9 cellular contexts compared by ENCODE assay signal in the genomic region with DNA sequence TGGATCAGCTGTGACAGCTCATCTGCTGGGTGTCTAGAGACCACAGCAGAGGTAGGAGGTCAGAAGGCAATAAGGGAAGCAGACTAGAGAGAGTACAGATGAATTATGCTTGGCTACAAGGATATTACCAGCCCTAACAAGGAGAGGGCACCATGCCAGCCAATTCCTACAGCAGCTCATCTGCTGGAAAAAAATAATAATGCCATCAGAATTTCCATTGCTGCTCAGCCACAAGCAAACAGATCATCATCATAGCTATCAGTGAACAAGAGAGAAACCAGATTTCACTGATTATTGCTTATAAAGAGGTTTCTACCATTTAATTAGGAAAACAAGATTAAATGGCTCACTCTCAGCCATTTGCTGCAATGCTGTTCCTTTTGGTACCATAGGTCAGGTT.
DNase-seq lines count a peak whose midpoint lies in the region; ATAC-seq and TF ChIP-seq lines count a peak whose summit lies in the region.
"Had no signal": no experiment of that assay in that cellular context is flagged by ENCODE, and none has a peak within 500 bp of the region (broad histone marks: within the 10 kb centered on the region; RNA-seq: fewer than 3 reads in every experiment).

No MANE protein-coding gene starts in this region.

- ATAC-seq in SK-N-SH treated with all-trans-retinoic acid at 6 μM for 48 hours: peak; percentile 60; the same call in 2 of the 3 replicates
- ATAC-seq in GM18502 (IDR thresholded peaks at IDR 0.05; ENCODE audit: poor library complexity, unreplicated experiment): no peak
- no peak for ATAC-seq in GM21367 (IDR thresholded peaks at IDR 0.05; ENCODE audit: unreplicated experiment)

- peak overlapping the region; percentile 63 for H3K4me2 ChIP-seq in skeletal muscle satellite cell (ENCODE audit: low read length)

- H3K4me3 ChIP-seq in fibroblast of mammary gland (ENCODE audit: control insufficient read depth, low read depth, low read length) (no peak overlapping the region), skeletal muscle satellite cell (ENCODE audit: low read length) (no peak overlapping the region)

- H3K9me3 ChIP-seq in skeletal muscle satellite cell (replicated peaks; ENCODE audit: low read length): no peaks in the 10 kb centered on the region

- no peak for TF ChIP-seq CTCF in fibroblast of mammary gland (conservative IDR thresholded peaks at IDR 0.05; ENCODE audit: control insufficient read depth, insufficient read depth, low read depth, low read length)

- H3K4me1 ChIP-seq in skeletal muscle satellite cell (ENCODE audit: control insufficient read depth, insufficient read depth, low read length): peaks cover 35% of the 10 kb centered on the region

- DNase-seq in HT1080 (ENCODE audit: low read depth) (peak; percentile 44), fibroblast of mammary gland (ENCODE audit: low read depth) (peak; percentile 72), NCI-H1048 (lab: John Stamatoyannopoulos, UW) (no peak), epidermal melanocyte (ENCODE audit: insufficient read length, low spot score) (no peak)
- DNase-seq: activated CD8-positive, alpha-beta memory T cell treated with anti-CD3 and anti-CD28 coated beads for 24 hours had no signal

- H3K36me3 ChIP-seq in skeletal muscle satellite cell (ENCODE audit: insufficient read depth, low read length): no peaks in the 10 kb centered on the region

- H3K27me3 ChIP-seq in skeletal muscle satellite cell (ENCODE audit: control insufficient read depth, insufficient read depth, low read length): no peaks in the 10 kb centered on the region

- H3K9ac ChIP-seq in skeletal muscle satellite cell (ENCODE audit: low read depth, low read length): peak overlapping the region; percentile 14

TF ChIP-seq in SK-N-SH treated with all-trans-retinoic acid at 6 μM for 48 hours, 23 proteins besides CTCF, POLR2A, EP300 and RAD21:
- TF ChIP-seq OSR1 (CRISPR knock-in tag; IDR thresholded peaks at IDR 0.05): no peak
- TF ChIP-seq RARB (CRISPR knock-in tag; IDR thresholded peaks at IDR 0.05): no peak
- TF ChIP-seq ISL1 (CRISPR knock-in tag; IDR thresholded peaks at IDR 0.05): peak; percentile 76
- TF ChIP-seq CSRNP3 (CRISPR knock-in tag; IDR thresholded peaks at IDR 0.05): no peak
- TF ChIP-seq ZNF8 (CRISPR knock-in tag; IDR thresholded peaks at IDR 0.05): no peak
- TF ChIP-seq ZFP3 (CRISPR knock-in tag; IDR thresholded peaks at IDR 0.05): no peak
- TF ChIP-seq, protein P1, sequence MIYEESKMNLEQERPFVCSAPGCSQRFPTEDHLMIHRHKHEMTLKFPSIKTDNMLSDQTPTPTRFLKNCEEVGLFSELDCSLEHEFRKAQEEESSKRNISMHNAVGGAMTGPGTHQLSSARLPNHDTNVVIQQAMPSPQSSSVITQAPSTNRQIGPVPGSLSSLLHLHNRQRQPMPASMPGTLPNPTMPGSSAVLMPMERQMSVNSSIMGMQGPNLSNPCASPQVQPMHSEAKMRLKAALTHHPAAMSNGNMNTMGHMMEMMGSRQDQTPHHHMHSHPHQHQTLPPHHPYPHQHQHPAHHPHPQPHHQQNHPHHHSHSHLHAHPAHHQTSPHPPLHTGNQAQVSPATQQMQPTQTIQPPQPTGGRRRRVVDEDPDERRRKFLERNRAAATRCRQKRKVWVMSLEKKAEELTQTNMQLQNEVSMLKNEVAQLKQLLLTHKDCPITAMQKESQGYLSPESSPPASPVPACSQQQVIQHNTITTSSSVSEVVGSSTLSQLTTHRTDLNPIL (CRISPR knock-in tag; IDR thresholded peaks at IDR 0.05; ENCODE audit: low read depth): 0 out of 2 replicates have a peak, but pooled peaks have one; percentile 23
- TF ChIP-seq ZC3H10 (CRISPR knock-in tag; IDR thresholded peaks at IDR 0.05): no peak
- peak; percentile 88 for TF ChIP-seq TCF4 (CRISPR knock-in tag; IDR thresholded peaks at IDR 0.05; ENCODE audit: borderline replicate concordance)
- no peak for TF ChIP-seq ZNF565 (CRISPR knock-in tag; conservative IDR thresholded peaks at IDR 0.05; ENCODE audit: low read depth)
- TF ChIP-seq TOX (CRISPR knock-in tag; IDR thresholded peaks at IDR 0.05; ENCODE audit: borderline replicate concordance): no peak
- TF ChIP-seq GLIS3 (CRISPR knock-in tag; IDR thresholded peaks at IDR 0.05): 0 out of 2 replicates have a peak, but pooled peaks have one; percentile 53
- peak; percentile 86; the same call in 1 of the 2 replicates for TF ChIP-seq SNAI2 (CRISPR knock-in tag; IDR thresholded peaks at IDR 0.05)

Comparison
In these comparisons a context has a peak if more than half of its experiments do, and no peak if none do; other contexts are left out.
1. DNase-seq: peak in HT1080 (single experiment) and fibroblast of mammary gland (single experiment); none in NCI-H1048 (single experiment) and epidermal melanocyte (single experiment).